Comparison of ENCODE assay signal across 8 cellular contexts in the genomic region with DNA sequence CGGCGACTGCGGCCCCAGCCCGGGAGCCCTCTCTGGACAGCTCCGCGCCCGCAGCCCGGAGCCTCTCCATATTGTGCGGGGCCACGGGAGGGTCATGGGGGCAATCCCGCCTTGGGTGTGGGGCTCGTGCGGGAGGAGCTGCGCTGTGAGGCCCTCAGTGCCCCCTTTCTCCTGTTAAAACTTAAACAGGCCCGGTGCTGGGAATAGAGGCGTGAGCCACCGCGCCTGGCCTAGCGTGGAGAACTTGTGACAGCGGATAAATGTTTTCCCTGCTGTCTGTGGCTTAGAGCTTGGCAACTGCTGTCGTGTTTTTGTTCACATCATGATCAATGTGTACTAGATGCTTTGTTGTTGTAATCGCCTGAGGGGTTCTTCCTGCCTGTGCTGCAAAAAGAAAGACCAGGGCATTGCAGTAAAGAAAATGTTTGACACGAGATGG. TPM values are rescaled to one million over a fixed set of nuclear protein-coding genes. Genes with fewer than 3 reads are reported as not detected.
DNase-seq lines count a peak whose midpoint lies in the region; ATAC-seq and TF ChIP-seq lines count a peak whose summit lies in the region.

No MANE protein-coding gene starts in this region.

- CTCF ChIA-PET in RWPE1 (lab: Yijun Ruan, JAX), result interaction anchor here (1.2 kb wide), 1 partner anchor 184 kb away, joined by 3 read pairs; no protein-coding TSS in a partner anchor

- H3K9ac ChIP-seq in stomach smooth muscle (ENCODE audit: low read length in 2 of 2), result peak overlapping the region; percentile 86 to 99

- POLR2A ChIA-PET in RWPE1 (lab: Yijun Ruan, JAX; ENCODE audit: low non-redundant PET), result no interaction called here

- peaks cover 5% of the 10 kb centered on the region for H3K36me3 ChIP-seq in ectodermal cell (ENCODE audit: control insufficient read depth, insufficient read depth, low read length)
- H3K36me3 ChIP-seq in lower lobe of right lung, result peaks cover 4% of the 10 kb centered on the region
- H3K36me3 ChIP-seq in stomach smooth muscle (ENCODE audit: control insufficient read depth in 2 of 2, insufficient read depth in 2 of 2, low read length in 2 of 2), result peaks cover 0 to 4% of the 10 kb centered on the region in 2 donors

- peak overlapping the region; percentile 80 for H3K27ac ChIP-seq in RWPE1
- H3K27ac ChIP-seq in ectodermal cell (ENCODE audit: insufficient read depth, low read depth, low read length, poor library complexity, severe bottlenecking), result peak overlapping the region; percentile 72
- peak overlapping the region; percentile 94 for H3K27ac ChIP-seq in lower lobe of right lung
- peak overlapping the region; percentile 96 for H3K27ac ChIP-seq in stomach smooth muscle (ENCODE audit: low read length)

- H3K4me3 ChIP-seq in ectodermal cell (ENCODE audit: insufficient read depth, low read depth, low read length) (peak overlapping the region; percentile 82), lower lobe of right lung (peak overlapping the region; percentile 83), stomach smooth muscle (ENCODE audit: low read length in 2 of 2) (peak overlapping the region; percentile 85 to 93)

- H3K9me3 ChIP-seq in ectodermal cell (ENCODE audit: control insufficient read depth, low read length), result no peaks in the 10 kb centered on the region
- peaks cover 22% of the 10 kb centered on the region for H3K9me3 ChIP-seq in lower lobe of right lung
- H3K9me3 ChIP-seq in stomach smooth muscle (ENCODE audit: control insufficient read depth in 2 of 2, low read length in 2 of 2), result peaks cover 0 to 5% of the 10 kb centered on the region in 2 donors

- intact Hi-C loops in lower lobe of right lung (cut with DNase I), result no loop called here

- ATAC-seq in GM19023 (IDR thresholded peaks at IDR 0.05; ENCODE audit: unreplicated experiment) (peak; percentile 40), lower lobe of right lung (peak; percentile 59 to 68)

- H3K4me1 ChIP-seq in ectodermal cell (ENCODE audit: control insufficient read depth, insufficient read depth, low read length) (no peaks in the 10 kb centered on the region), lower lobe of right lung (peaks cover 17% of the 10 kb centered on the region), stomach smooth muscle (ENCODE audit: control insufficient read depth, insufficient read depth, low read length) (peaks cover 12% of the 10 kb centered on the region)

- TF ChIP-seq CTCF in RWPE1 (conservative IDR thresholded peaks at IDR 0.05; ENCODE audit: low read depth), result no peak
- no peak for TF ChIP-seq CTCF in lower lobe of right lung (IDR thresholded peaks at IDR 0.05)

- no peaks in the 10 kb centered on the region for H3K27me3 ChIP-seq in ectodermal cell (ENCODE audit: control insufficient read depth, insufficient read depth, low read length, poor library complexity, severe bottlenecking)
- H3K27me3 ChIP-seq in lower lobe of right lung (ENCODE audit: low read depth), result no peaks in the 10 kb centered on the region
- H3K27me3 ChIP-seq in stomach smooth muscle (ENCODE audit: control insufficient read depth in 1 of 2, insufficient read depth in 2 of 2, low read length in 2 of 2), result no peaks in the 10 kb centered on the region

- peak; percentile 52 for DNase-seq in AG08396 (ENCODE audit: low spot score)
- peak; percentile 12 for DNase-seq in RWPE1 (ENCODE audit: low spot score)
- no peak for DNase-seq in lower lobe of right lung
- no peak for DNase-seq in activated gamma-delta T cell treated with Interleukin-2 at 50 U/mL for 16 hours
- no peak for DNase-seq in H4 (ENCODE audit: low spot score)

- 16 to 18% methylated on average over 23 of the region's 23 CpGs for WGBS in ectodermal cell, 2 experiments

RNA-seq across cellular contexts. Expression of a gene that starts 0.6 kb away (rescaled TPM):
- 11.8 TPM for polyA plus RNA-seq in ectodermal cell (2013, experiment 1 of 4)
- polyA plus RNA-seq in ectodermal cell (2013, experiment 2 of 4), result 9.9 TPM
- 10.2 TPM for polyA plus RNA-seq in ectodermal cell (2013, experiment 3 of 4)
- polyA plus RNA-seq in ectodermal cell (2013, experiment 4 of 4), result 10.5 TPM
- 11.7 TPM for total RNA-seq in lower lobe of right lung
- not detected in 2 replicates for total RNA-seq in H4 (2014; rRNA removed; shearing (Covaris generic))

RNA-seq across cellular contexts. Expression of a gene that starts 12.4 kb away (rescaled TPM):
- 2.1 TPM for polyA plus RNA-seq in ectodermal cell (2013, experiment 1 of 4)
- 2.1 TPM for polyA plus RNA-seq in ectodermal cell (2013, experiment 2 of 4)
- polyA plus RNA-seq in ectodermal cell (2013, experiment 3 of 4), result 1.7 TPM
- polyA plus RNA-seq in ectodermal cell (2013, experiment 4 of 4), result 1.6 TPM
- total RNA-seq in lower lobe of right lung, result 0.35 TPM
- 0.79 and 1.5 TPM in 2 replicates for total RNA-seq in H4 (2014; rRNA removed; shearing (Covaris generic))

RNA-seq across cellular contexts. Expression of a gene that starts 29.6 kb away (rescaled TPM):
- polyA plus RNA-seq in ectodermal cell (2013, experiment 1 of 4), result 6.5 TPM
- polyA plus RNA-seq in ectodermal cell (2013, experiment 2 of 4), result 6.5 TPM
- 5.2 TPM for polyA plus RNA-seq in ectodermal cell (2013, experiment 3 of 4)
- 6.1 TPM for polyA plus RNA-seq in ectodermal cell (2013, experiment 4 of 4)
- total RNA-seq in lower lobe of right lung, result 5.1 TPM
- total RNA-seq in H4 (2014; rRNA removed; shearing (Covaris generic)), result 2.2 and 4.7 TPM in 2 replicates

Comparison
In these comparisons a context has a peak if more than half of its experiments do, and no peak if none do; other contexts are left out.
1. DNase-seq: peak in AG08396 (single experiment) and RWPE1 (single experiment); none in lower lobe of right lung (single experiment), activated gamma-delta T cell treated with Interleukin-2 at 50 U/mL for 16 hours (single experiment) and H4 (single experiment).
2. RNA of a gene that starts 0.6 kb away (total RNA-seq): 11.7 TPM in lower lobe of right lung (single experiment); not detected in H4; every median in the first group is over 10 times any median in the second.
3. Peak in every context shown above with its lines, with median percentiles within 50 percentile points of each other: H3K27ac ChIP-seq and H3K4me3 ChIP-seq.